22 cellular contexts compared by ENCODE assay signal in the genomic region with DNA sequence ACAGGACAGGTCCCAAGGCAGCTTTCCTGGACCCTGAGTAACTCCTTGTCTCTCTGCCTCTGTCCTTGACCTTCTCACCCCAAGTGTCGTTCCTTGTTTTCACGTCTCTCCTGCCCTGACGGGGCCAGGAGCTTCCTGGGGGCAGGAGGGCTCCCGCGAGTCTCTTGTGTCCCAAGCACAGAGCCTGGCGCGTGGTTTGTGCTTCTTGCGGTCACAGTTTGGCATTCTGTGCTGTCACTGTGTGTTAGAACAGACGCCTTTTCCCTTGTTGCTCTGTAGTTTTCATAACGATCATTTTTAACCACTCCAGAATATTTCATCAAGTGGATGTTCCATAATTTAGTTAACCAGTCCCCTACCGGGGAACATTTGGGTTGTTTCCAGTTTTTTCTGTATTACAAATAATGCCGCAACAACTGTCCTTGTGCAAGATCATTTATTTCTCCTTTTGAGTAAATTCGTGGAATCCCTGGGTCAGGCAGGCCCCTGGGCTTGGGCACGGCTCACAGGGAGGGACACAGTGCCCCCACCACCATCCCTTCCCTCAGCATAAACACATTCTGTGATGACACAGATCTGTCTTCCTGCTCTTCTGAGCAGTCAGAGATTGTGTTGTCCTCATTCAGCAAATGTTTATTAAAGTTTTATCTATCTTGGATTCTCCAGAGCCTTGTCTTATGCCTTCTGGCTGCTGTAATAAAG.
"Had no signal": no experiment of that assay in that cellular context is flagged by ENCODE, and none has a peak within 500 bp of the region (broad histone marks: within the 10 kb centered on the region; RNA-seq: fewer than 3 reads in every experiment).

No MANE protein-coding gene starts in this region.

- H3K27ac ChIP-seq: KMS-11, Peyer's patch had no signal

- H3K9ac ChIP-seq: KMS-11 had no signal

- H3K36me3 ChIP-seq: Peyer's patch had no signal

- H3K36me3 Mint-ChIP-seq: activated naive CD4-positive, alpha-beta T cell treated with anti-CD3 and anti-CD28 coated beads, Interleukin-2, amount 50 U/mL, for 24 hours had no signal

- H3K4me1 ChIP-seq: Peyer's patch had no signal

- DNase-seq: activated CD4-positive, alpha-beta T cell treated with anti-CD3 and anti-CD28 coated beads for 1 hour; activated CD4-positive, alpha-beta T cell treated with anti-CD3 and anti-CD28 coated beads, Interleukin-2, amount 10 ng/mL, durations not matched to agents 24 days and 14 days; activated CD4-positive, alpha-beta T cell treated with anti-CD3 and anti-CD28 coated beads, Interleukin-2, amount 50 U/mL, for 48 hours; activated CD8-positive, alpha-beta memory T cell treated with anti-CD3 and anti-CD28 coated beads, Interleukin-2, amount 10 ng/mL, durations not matched to agents 7 days and 5 days; activated effector memory CD4-positive, alpha-beta T cell treated with Interleukin-2 at 50 U/mL for 16 hours; activated naive CD4-positive, alpha-beta T cell; activated T-cell treated with anti-CD3 and anti-CD28 coated beads, Interleukin-2, amount 50 U/mL, for 24 hours; aorta; central memory CD4-positive, alpha-beta T cell; NCI-H1092 treated with DMSO at 0.1 percent for 48 hours; NCI-H1417 treated with DMSO at 0.1 percent for 48 hours; NCI-H1694; NCI-H2029; NCI-H446; NCI-H524; Peyer's patch; SHP77 treated with DMSO at 0.1 percent for 48 hours; T-helper 1 cell had no signal

- H3K27me3 ChIP-seq: Peyer's patch had no signal

- H3K4me3 Mint-ChIP-seq: activated CD4-positive, alpha-beta T cell treated with anti-CD3 and anti-CD28 coated beads, Interleukin-2, amount 10 ng/mL, durations not matched to agents 24 days and 14 days; activated CD8-positive, alpha-beta memory T cell treated with anti-CD3 and anti-CD28 coated beads, Interleukin-2, amount 10 ng/mL, durations not matched to agents 7 days and 5 days; activated naive CD4-positive, alpha-beta T cell treated with anti-CD3 and anti-CD28 coated beads, Interleukin-2, amount 50 U/mL, for 24 hours; activated T-cell treated with anti-CD3 and anti-CD28 coated beads, Interleukin-2, amount 50 U/mL, for 24 hours; activated T-helper 1 cell treated with anti-CD3 and anti-CD28 coated beads, Interleukin-12 subunit alpha, Interleukin-12 subunit beta, Interleukin-2, Interleukin-4 antibody, amounts not matched to agents 30 ng/mL and 10 ng/mL and 1 ng/mL, durations not matched to agents 14 hours and 24 hours and 36 hours; WTC11 had no signal

- H3K4me3 ChIP-seq: Peyer's patch had no signal

- H3K27ac Mint-ChIP-seq: activated CD4-positive, alpha-beta T cell treated with anti-CD3 and anti-CD28 coated beads, Interleukin-2, amount 10 ng/mL, durations not matched to agents 24 days and 14 days; activated CD8-positive, alpha-beta memory T cell treated with anti-CD3 and anti-CD28 coated beads, Interleukin-2, amount 10 ng/mL, durations not matched to agents 7 days and 5 days; activated naive CD4-positive, alpha-beta T cell treated with anti-CD3 and anti-CD28 coated beads, Interleukin-2, amount 50 U/mL, for 24 hours; activated T-cell treated with anti-CD3 and anti-CD28 coated beads, Interleukin-2, amount 50 U/mL, for 24 hours; activated T-helper 1 cell treated with anti-CD3 and anti-CD28 coated beads, Interleukin-12 subunit alpha, Interleukin-12 subunit beta, Interleukin-2, Interleukin-4 antibody, amounts not matched to agents 30 ng/mL and 10 ng/mL and 1 ng/mL, durations not matched to agents 14 hours and 24 hours and 36 hours; WTC11 had no signal

- ATAC-seq: activated CD8-positive, alpha-beta memory T cell treated with anti-CD3 and anti-CD28 coated beads, Interleukin-2, amount 10 ng/mL, durations not matched to agents 7 days and 5 days; WTC11 had no signal

- H3K9me3 ChIP-seq: Peyer's patch had no signal

- H3K9me3 Mint-ChIP-seq: activated CD4-positive, alpha-beta T cell treated with anti-CD3 and anti-CD28 coated beads, Interleukin-2, amount 10 ng/mL, durations not matched to agents 24 days and 14 days; activated naive CD4-positive, alpha-beta T cell treated with anti-CD3 and anti-CD28 coated beads, Interleukin-2, amount 50 U/mL, for 24 hours; activated T-helper 1 cell treated with anti-CD3 and anti-CD28 coated beads, Interleukin-12 subunit alpha, Interleukin-12 subunit beta, Interleukin-2, Interleukin-4 antibody, amounts not matched to agents 30 ng/mL and 10 ng/mL and 1 ng/mL, durations not matched to agents 14 hours and 24 hours and 36 hours had no signal
